8 cellular contexts compared by ENCODE assay signal in genomic region chr12:98154850-98155249, GRCh38.
DNase-seq lines count a peak whose midpoint lies in the region; ATAC-seq and TF ChIP-seq lines count a peak whose summit lies in the region.

No MANE protein-coding gene starts in this region.

- TF ChIP-seq CTCF in esophagus squamous epithelium (IDR thresholded peaks at IDR 0.05): peak in 3 of 6 experiments; percentile 18 to 27 (median 26)

- no peaks in the 10 kb centered on the region for H3K36me3 Mint-ChIP-seq in activated T-helper 17 cell treated with anti-CD3 and anti-CD28 coated beads, Interleukin-2, amount 50 U/mL, for 72 hours (ENCODE audit: low read depth)

- 24 to 31% methylated on average over 4 of the region's 4 CpGs for WGBS in esophagus squamous epithelium, 2 donors

- H3K4me3 ChIP-seq in esophagus squamous epithelium: no peak overlapping the region

- no peaks in the 10 kb centered on the region for H3K4me1 Mint-ChIP-seq in activated T-helper 17 cell treated with anti-CD3 and anti-CD28 coated beads, Interleukin-2, amount 50 U/mL, for 72 hours

- H3K27ac ChIP-seq in esophagus squamous epithelium: no peak overlapping the region

- no peaks in the 10 kb centered on the region for H3K27me3 ChIP-seq in esophagus squamous epithelium

- TF ChIP-seq POLR2A in esophagus squamous epithelium (IDR thresholded peaks at IDR 0.05): no peak

- no peaks in the 10 kb centered on the region for H3K9me3 ChIP-seq in esophagus squamous epithelium

- 0 out of 3 replicates have a peak, but pooled peaks have one; percentile 41 for ATAC-seq in SK-N-SH treated with all-trans-retinoic acid at 6 μM for 48 hours
- no peak for ATAC-seq in esophagus mucosa
- ATAC-seq in HG02938 (IDR thresholded peaks at IDR 0.05; ENCODE audit: unreplicated experiment): no peak
- no peak for ATAC-seq in activated T-helper 17 cell treated with anti-CD3 and anti-CD28 coated beads, Interleukin-2, amount 50 U/mL, for 72 hours (replicated peaks)

- DNase-seq in DMS 273 (lab: John Stamatoyannopoulos, UW; ENCODE audit: unreplicated experiment) (peak; percentile 57), NCI-H1694 (lab: John Stamatoyannopoulos, UW) (peak; percentile 19), kidney glomerular epithelial cell (lab: John Stamatoyannopoulos, UW) (peak; percentile 7), esophagus squamous epithelium (lab: John Stamatoyannopoulos, UW) (no peak)

- H3K27ac Mint-ChIP-seq in activated T-helper 17 cell treated with anti-CD3 and anti-CD28 coated beads, Interleukin-2, amount 50 U/mL, for 72 hours: no peak overlapping the region

- H3K9me3 Mint-ChIP-seq in activated T-helper 17 cell treated with anti-CD3 and anti-CD28 coated beads, Interleukin-2, amount 50 U/mL, for 72 hours: no peaks in the 10 kb centered on the region

- no peaks in the 10 kb centered on the region for H3K36me3 ChIP-seq in esophagus squamous epithelium

- peaks cover 15% of the 10 kb centered on the region for H3K27me3 Mint-ChIP-seq in activated T-helper 17 cell treated with anti-CD3 and anti-CD28 coated beads, Interleukin-2, amount 50 U/mL, for 72 hours

- H3K4me1 ChIP-seq in esophagus squamous epithelium: no peaks in the 10 kb centered on the region

- H3K4me3 Mint-ChIP-seq in activated T-helper 17 cell treated with anti-CD3 and anti-CD28 coated beads, Interleukin-2, amount 50 U/mL, for 72 hours: no peak overlapping the region

- intact Hi-C loops in esophagus squamous epithelium (cut with DNase I): no loop called here

TF ChIP-seq in SK-N-SH treated with all-trans-retinoic acid at 6 μM for 48 hours, 23 proteins besides CTCF, POLR2A, EP300 and RAD21:
- TF ChIP-seq CREB5 (CRISPR knock-in tag; IDR thresholded peaks at IDR 0.05; ENCODE audit: low read depth) (no peak), TCF4 (CRISPR knock-in tag; IDR thresholded peaks at IDR 0.05; ENCODE audit: borderline replicate concordance) (no peak), PPARA (CRISPR knock-in tag; IDR thresholded peaks at IDR 0.05; ENCODE audit: borderline replicate concordance) (no peak), OSR1 (CRISPR knock-in tag; IDR thresholded peaks at IDR 0.05) (no peak), CSDC2 (CRISPR knock-in tag; IDR thresholded peaks at IDR 0.05) (no peak), ZNF70 (CRISPR knock-in tag; IDR thresholded peaks at IDR 0.05) (no peak), ISL1 (CRISPR knock-in tag; IDR thresholded peaks at IDR 0.05) (no peak), TOX (CRISPR knock-in tag; IDR thresholded peaks at IDR 0.05; ENCODE audit: borderline replicate concordance) (no peak), BACH2 (CRISPR knock-in tag; IDR thresholded peaks at IDR 0.05; ENCODE audit: borderline replicate concordance) (no peak)
